In the genomic region with DNA sequence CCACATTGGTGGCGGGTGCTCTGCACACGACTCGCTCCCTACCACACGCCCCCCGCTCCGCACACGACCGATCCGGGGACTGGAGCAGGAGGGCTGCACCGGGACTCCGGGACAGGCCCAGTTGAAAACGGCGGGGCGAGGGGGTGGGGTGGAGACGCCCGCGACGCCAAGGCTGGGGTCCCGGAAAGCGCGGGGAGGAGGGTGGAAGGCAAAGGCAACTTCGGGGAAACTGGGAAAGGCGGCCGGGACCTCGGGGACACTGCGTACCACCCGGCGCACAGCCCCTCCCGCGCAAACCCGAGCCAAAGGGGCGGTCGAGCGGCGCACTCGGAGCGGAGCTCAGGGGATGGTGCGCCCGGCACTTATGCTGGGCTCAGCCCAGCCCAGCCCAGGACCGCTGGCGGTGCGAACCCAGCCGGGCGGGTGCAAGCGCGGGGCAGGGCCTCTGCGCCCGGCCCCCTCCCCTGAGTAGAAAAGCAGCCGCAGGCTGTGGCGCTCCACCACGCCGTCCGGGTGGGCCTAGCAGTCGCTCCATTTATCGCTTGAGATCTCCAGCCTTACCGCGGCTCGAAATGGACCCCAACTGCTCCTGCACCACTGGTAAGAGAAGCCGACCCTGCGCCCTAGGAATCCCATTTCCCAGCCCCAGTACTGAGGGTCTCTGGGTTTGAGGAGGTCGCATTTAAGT, we compare ENCODE assay signal across 8 cellular contexts. TPM values are rescaled to one million over a fixed set of nuclear protein-coding genes. Genes with fewer than 3 reads are reported as not detected.
A peak's percentile ranks its signal among the peaks of the same experiment; 100 is the strongest.
DNase-seq lines count a peak whose midpoint lies in the region; ATAC-seq and TF ChIP-seq lines count a peak whose summit lies in the region.

TSS of gene MT1M (plus strand) at position 500 of the 688 bp plus-strand sequence. CDS start at position 573, 73 bp downstream.

- BruUV-seq in Panc1 (replicated peaks; lab: Mats Ljungman, UMichigan) = no TSS peak

- ATAC-seq in Panc1 (peak; percentile 43; the same call in 1 of the 2 replicates), HG03457 (IDR thresholded peaks at IDR 0.05; ENCODE audit: unreplicated experiment) (no peak)

- H3K27me3 ChIP-seq in Panc1 (ENCODE audit: control insufficient read depth, insufficient read depth, low read length) (no peaks in the 10 kb centered on the region), muscle layer of colon (ENCODE audit: control insufficient read depth in 1 of 2, insufficient read depth in 2 of 2, low read length in 2 of 2) (peaks cover 24 to 38% of the 10 kb centered on the region in 2 donors)

- H3K4me1 ChIP-seq in Panc1 (ENCODE audit: control insufficient read depth, insufficient read depth, low read length) (peaks cover 13% of the 10 kb centered on the region), muscle layer of colon (ENCODE audit: insufficient read depth, low read length) (peaks cover 26% of the 10 kb centered on the region), urinary bladder (ENCODE audit: insufficient read depth) (no peaks in the 10 kb centered on the region)

- intact Hi-C loops in Panc1 (cut with micrococcal nuclease; ENCODE audit: unreplicated experiment) = no loop called here

- peak within 1 kb of the TSS; percentile 45 for H3K4me3 ChIP-seq in AG04449 (ENCODE audit: low read depth, low read length)
- peak within 1 kb of the TSS; percentile 18 to 22; a peak in 3 of 4 replicates for H3K4me3 ChIP-seq in Panc1 (ENCODE audit: low read depth in 2 of 2, low read length in 2 of 2)
- peak within 1 kb of the TSS; percentile 60 for H3K4me3 ChIP-seq in epithelial cell of proximal tubule (ENCODE audit: low read depth, low read length)
- peak within 1 kb of the TSS; percentile 51 to 63 for H3K4me3 ChIP-seq in muscle layer of colon (ENCODE audit: low read depth in 1 of 2, low read length in 2 of 2)
- H3K4me3 ChIP-seq in urinary bladder (ENCODE audit: low read depth, low read length) = peak within 1 kb of the TSS; percentile 44

- POLR2A ChIA-PET in AG04449 (lab: Yijun Ruan, JAX) = no interaction called here
- POLR2A ChIA-PET in Panc1 (lab: Charles Lee) = no interaction called here

- CTCF ChIA-PET in AG04449 (lab: Yijun Ruan, JAX) = no interaction called here
- CTCF ChIA-PET in Panc1 (lab: Charles Lee) = no interaction called here

- H3K36me3 ChIP-seq in Panc1 (ENCODE audit: control insufficient read depth, insufficient read depth, low read length) (no peaks in the 10 kb centered on the region), muscle layer of colon (ENCODE audit: insufficient read depth, low read length) (no peaks in the 10 kb centered on the region), urinary bladder (ENCODE audit: insufficient read depth) (no peaks in the 10 kb centered on the region)

- DNase-seq in AG04449 (ENCODE audit: low read depth, low spot score) (no peak), Panc1 (ENCODE audit: low read depth, low spot score) (no peak), epithelial cell of proximal tubule (ENCODE audit: low read depth) (no peak), inferior parietal cortex (ENCODE audit: extremely low spot score) (no peak), NCI-H2029 (lab: John Stamatoyannopoulos, UW) (no peak)

- TF ChIP-seq CTCF in AG04449 (IDR thresholded peaks at IDR 0.05; ENCODE audit: insufficient read depth, low read length, missing control alignments) (no peak), Panc1 (IDR thresholded peaks at IDR 0.05) (no peak), epithelial cell of proximal tubule (conservative IDR thresholded peaks at IDR 0.05; ENCODE audit: low read depth, low read length) (no peak)

- peak within 1 kb of the TSS; percentile 53 for H3K9ac ChIP-seq in muscle layer of colon (ENCODE audit: low read length)

- in situ Hi-C loops in Panc1 (cut with HindIII; ENCODE audit: low pct_unique_long_range_greater_than_20kb, low sequenced_read_pairs) = no loop called here

- H3K9me3 ChIP-seq in Panc1 (ENCODE audit: control insufficient read depth, insufficient read depth, low read depth, low read length) (no peaks in the 10 kb centered on the region), muscle layer of colon (ENCODE audit: low read length) (no peaks in the 10 kb centered on the region)

- WGBS in urinary bladder = 3% methylated on average over 61 of the region's 61 CpGs

- peak within 1 kb of the TSS; percentile 39 for H3K27ac ChIP-seq in Panc1 (ENCODE audit: low read length)
- peak within 1 kb of the TSS; percentile 42 for H3K27ac ChIP-seq in muscle layer of colon (ENCODE audit: low read depth, low read length)
- H3K27ac ChIP-seq in urinary bladder (ENCODE audit: low read depth) = peak within 1 kb of the TSS; percentile 79

RNA-seq across cellular contexts. Expression of gene MT1M, which starts in this region (rescaled TPM):
- total RNA-seq in Panc1 (2021; ENCODE audit: unreplicated experiment) = 1.8 TPM
- polyA plus RNA-seq in Panc1 (2012; ENCODE audit: insufficient read length) = 6.2 TPM
- 19.1 and 124 TPM in 2 replicates for total RNA-seq in epithelial cell of proximal tubule
- 0.48 TPM for total RNA-seq in urinary bladder
- 182 TPM for polyA plus RNA-seq in urinary bladder
